26 cellular contexts compared by ENCODE assay signal in the genomic region with DNA sequence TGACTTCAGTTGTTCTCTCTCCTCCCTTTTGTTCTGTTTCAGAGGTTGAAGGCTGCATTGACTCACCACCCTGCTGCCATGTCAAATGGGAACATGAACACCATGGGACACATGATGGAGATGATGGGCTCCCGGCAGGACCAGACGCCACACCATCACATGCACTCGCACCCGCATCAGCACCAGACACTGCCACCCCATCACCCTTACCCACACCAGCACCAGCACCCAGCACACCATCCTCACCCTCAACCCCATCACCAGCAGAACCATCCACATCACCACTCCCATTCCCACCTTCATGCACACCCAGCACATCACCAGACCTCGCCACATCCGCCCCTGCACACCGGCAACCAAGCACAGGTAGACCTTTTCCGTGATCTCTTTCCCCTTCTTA.
"Had no signal": no experiment of that assay in that cellular context is flagged by ENCODE, and none has a peak within 500 bp of the region (broad histone marks: within the 10 kb centered on the region; RNA-seq: fewer than 3 reads in every experiment).

No MANE protein-coding gene starts in this region.

- H3K4me1 ChIP-seq: left lung, lower lobe of right lung, neural progenitor cell, pancreas, prostate gland, stomach, testis, thyroid gland, upper lobe of right lung, uterus had no signal

- ATAC-seq: left colon; naive thymus-derived CD8-positive, alpha-beta T cell; pancreas; right cardiac atrium; sciatic nerve; stimulated activated naive B cell treated with anti-CD40 and anti-IgM and Interleukin-4, amounts not matched to agents 10 μg/mL and 1 μg/mL and 100 μg/mL, for 72 hours; stimulated activated naive CD8-positive, alpha-beta T cell treated with anti-CD3 and anti-CD28 coated beads, Interleukin-15, Interleukin-2, amounts not matched to agents 100 U/mL and 50 U/mL, for 24 hours; upper lobe of right lung had no signal

- H3K27me3 ChIP-seq: left lung, neural progenitor cell, pancreas, stomach, testis, thyroid gland, transverse colon, upper lobe of right lung, uterus had no signal

- H2AFZ ChIP-seq: neural progenitor cell had no signal

- H3K27ac ChIP-seq: left lung, lower lobe of right lung, neural progenitor cell, pancreas, prostate gland, skin epidermis, stomach, testis, thyroid gland, transverse colon, upper lobe of right lung, uterus had no signal

- FAIRE-seq: pancreas had no signal

- H3K36me3 ChIP-seq: lower lobe of right lung, neural progenitor cell, pancreas, prostate gland, thyroid gland, transverse colon, upper lobe of right lung, uterus had no signal

- H3K4me2 ChIP-seq: neural progenitor cell had no signal

- H3K9me3 ChIP-seq: left lung, lower lobe of right lung, pancreas, prostate gland, stomach, testis, thyroid gland, transverse colon, upper lobe of right lung, uterus had no signal

- H3K4me3 ChIP-seq: left lung, lower lobe of right lung, neural progenitor cell, pancreas, prostate gland, skin epidermis, stomach, testis, thyroid gland, transverse colon, upper lobe of right lung, uterus had no signal

- DNase-seq: hippocampal formation; left colon; left lung; lower lobe of right lung; mesenchymal stem cell; naive thymus-derived CD8-positive, alpha-beta T cell; pancreas; posterior cingulate gyrus; retina; right cardiac atrium; stimulated activated CD4-positive, alpha-beta T cell treated with anti-CD3 and anti-CD28 coated beads, Interleukin-12 subunit alpha, Interleukin-12 subunit beta, amount 100 ng/mL, for 4 hours; stimulated activated CD4-positive, alpha-beta T cell treated with anti-CD3 and anti-CD28 coated beads, Interleukin-15, amount 100 ng/mL, for 24 hours; stimulated activated CD4-positive, alpha-beta T cell treated with anti-CD3 and anti-CD28 coated beads, Interleukin-2, amount 100 ng/mL, for 24 hours; stimulated activated CD4-positive, alpha-beta T cell treated with anti-CD3 and anti-CD28 coated beads, Interleukin-4, amount 100 ng/mL, for 1 hour; stimulated activated naive B cell treated with anti-CD40 and anti-IgM and Interleukin-4, amounts not matched to agents 10 μg/mL and 1 μg/mL and 100 μg/mL, for 72 hours; stimulated activated naive CD8-positive, alpha-beta T cell treated with anti-CD3 and anti-CD28 coated beads, Interleukin-15, Interleukin-2, amounts not matched to agents 100 U/mL and 50 U/mL, for 24 hours; stomach; testis; thyroid gland; transverse colon; upper lobe of right lung; uterus had no signal

- H3K9ac ChIP-seq: neural progenitor cell had no signal
